Comparison of ENCODE assay signal across 19 cellular contexts in genomic region chr1:161090617-161091016, GRCh38. TPM values are rescaled to one million over a fixed set of nuclear protein-coding genes. Genes with fewer than 3 reads are reported as not detected.
"Had no signal": no experiment of that assay in that cellular context is flagged by ENCODE, and none has a peak within 500 bp of the region (broad histone marks: within the 10 kb centered on the region; RNA-seq: fewer than 3 reads in every experiment).

No MANE protein-coding gene starts in this region.

- H3K27ac Mint-ChIP-seq: activated CD4-positive, alpha-beta memory T cell treated with anti-CD3 and anti-CD28 coated beads, Interleukin-2, amount 10 ng/mL, durations not matched to agents 7 days and 5 days; activated naive CD4-positive, alpha-beta T cell treated with anti-CD3 and anti-CD28 coated beads, Interleukin-2, amount 50 U/mL, for 72 hours; natural killer cell had no signal

- H3K36me3 ChIP-seq: heart right ventricle, prostate gland, SJCRH30, spleen had no signal

- H3K4me3 Mint-ChIP-seq: activated CD4-positive, alpha-beta memory T cell treated with anti-CD3 and anti-CD28 coated beads, Interleukin-2, amount 10 ng/mL, durations not matched to agents 7 days and 5 days; natural killer cell had no signal

- H3K27me3 ChIP-seq: heart right ventricle, SJCRH30, spleen, testis had no signal

- DNase-seq: activated CD4-positive, alpha-beta memory T cell treated with anti-CD3 and anti-CD28 coated beads, Interleukin-2, amount 10 ng/mL, durations not matched to agents 7 days and 5 days; activated T-cell treated with anti-CD3 and anti-CD28 coated beads, Interleukin-2, amount 50 U/mL, for 1 hour; amygdala; cortex of kidney; heart right ventricle; kidney; natural killer cell; SJCRH30; spleen; stimulated activated CD4-positive, alpha-beta T cell treated with anti-CD3 and anti-CD28 coated beads, Interleukin-4, amount 100 ng/mL, for 1 hour; T-helper 1 cell; T-helper 9 cell; testis had no signal

- H3K36me3 Mint-ChIP-seq: activated naive CD4-positive, alpha-beta T cell treated with anti-CD3 and anti-CD28 coated beads, Interleukin-2, amount 50 U/mL, for 72 hours; natural killer cell had no signal

- H3K4me1 ChIP-seq: prostate gland, testis had no signal

- H3K4me1 Mint-ChIP-seq: natural killer cell had no signal

- H3K9me3 ChIP-seq: heart right ventricle, prostate gland, SJCRH30, spleen, testis had no signal

- H3K4me3 ChIP-seq: heart right ventricle, lung, prostate gland, SJCRH30, spleen, testis had no signal

- H3K9me3 Mint-ChIP-seq: activated CD4-positive, alpha-beta memory T cell treated with anti-CD3 and anti-CD28 coated beads, Interleukin-2, amount 10 ng/mL, durations not matched to agents 7 days and 5 days; activated naive CD4-positive, alpha-beta T cell treated with anti-CD3 and anti-CD28 coated beads, Interleukin-2, amount 50 U/mL, for 72 hours; natural killer cell had no signal

- H3K27ac ChIP-seq: heart right ventricle, SJCRH30, spleen, testis had no signal

RNA-seq across cellular contexts. Expression of gene NECTIN4, which starts 1.3 kb away (rescaled TPM):
- total RNA-seq: activated CD4-positive, alpha-beta memory T cell treated with anti-CD3 and anti-CD28 coated beads, Interleukin-2, amount 10 ng/mL, durations not matched to agents 7 days and 5 days; cerebellum; mesenteric fat pad; osteocyte; spleen had no signal

RNA-seq across cellular contexts. Expression of gene KLHDC9, which starts 7.5 kb away (rescaled TPM):
- total RNA-seq: mesenteric fat pad, SJCRH30 had no signal

RNA-seq across cellular contexts. Expression of gene ARHGAP30, which starts 20.9 kb away (rescaled TPM):
- total RNA-seq: osteocyte had no signal
